Comparison of ENCODE assay signal across 35 cellular contexts in the genomic region with DNA sequence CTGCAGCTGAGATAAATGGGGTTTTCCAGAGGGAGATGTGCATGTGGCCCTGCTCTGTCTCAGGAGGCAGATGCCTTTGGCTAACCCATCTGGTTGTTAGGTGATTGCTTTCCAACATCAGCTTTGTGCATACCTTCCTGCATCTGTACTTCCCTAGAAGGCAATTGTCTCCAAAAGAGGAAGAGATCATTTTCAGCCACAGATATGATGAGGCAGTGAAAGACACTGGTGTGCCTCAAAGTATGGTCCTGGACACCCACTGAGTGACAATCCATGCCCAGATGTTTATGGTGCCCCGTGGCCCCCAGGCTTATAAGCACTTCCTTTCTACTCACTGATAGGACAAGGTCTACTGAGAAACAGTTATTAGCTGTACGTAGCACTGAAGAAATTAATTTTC.
"Had no signal": no experiment of that assay in that cellular context is flagged by ENCODE, and none has a peak within 500 bp of the region (broad histone marks: within the 10 kb centered on the region; RNA-seq: fewer than 3 reads in every experiment).

No MANE protein-coding gene starts in this region.

- H3K36me3 Mint-ChIP-seq: activated naive CD8-positive, alpha-beta T cell treated with anti-CD3 and anti-CD28 coated beads for 36 hours had no signal

- H3K9me3 Mint-ChIP-seq: activated naive CD8-positive, alpha-beta T cell treated with anti-CD3 and anti-CD28 coated beads for 36 hours had no signal

- H2AFZ ChIP-seq: PC-9 had no signal

- H3K36me3 ChIP-seq: brain microvascular endothelial cell, colonic mucosa, WERI-Rb-1 had no signal

- H3K4me3 Mint-ChIP-seq: activated CD4-positive, alpha-beta T cell treated with anti-CD3 and anti-CD28 coated beads, Interleukin-2, amount 10 ng/mL, durations not matched to agents 24 days and 14 days; activated CD8-positive, alpha-beta T cell treated with anti-CD3 and anti-CD28 coated beads for 36 hours; activated naive CD8-positive, alpha-beta T cell treated with anti-CD3 and anti-CD28 coated beads for 36 hours; activated T-cell treated with anti-CD3 and anti-CD28 coated beads, Interleukin-2, amount 50 U/mL, for 72 hours; activated T-helper 17 cell treated with anti-CD3 and anti-CD28 coated beads, Interleukin-2, amount 50 U/mL, for 72 hours had no signal

- H3K4me1 ChIP-seq: colonic mucosa had no signal

- H3K4me3 ChIP-seq: colonic mucosa, PC-9 had no signal

- H3K4me1 Mint-ChIP-seq: activated CD4-positive, alpha-beta T cell treated with anti-CD3 and anti-CD28 coated beads, Interleukin-2, amount 10 ng/mL, durations not matched to agents 24 days and 14 days; activated naive CD8-positive, alpha-beta T cell treated with anti-CD3 and anti-CD28 coated beads for 36 hours; activated T-helper 17 cell treated with anti-CD3 and anti-CD28 coated beads, Interleukin-2, amount 50 U/mL, for 72 hours had no signal

- H3K27ac ChIP-seq: brain microvascular endothelial cell, colonic mucosa, PC-9, RWPE1, WERI-Rb-1 had no signal

- H3K9me3 ChIP-seq: colonic mucosa had no signal

- H3K27me3 Mint-ChIP-seq: activated CD4-positive, alpha-beta T cell treated with anti-CD3 and anti-CD28 coated beads, Interleukin-2, amount 10 ng/mL, durations not matched to agents 24 days and 14 days had no signal

- H3K4me2 ChIP-seq: PC-9 had no signal

- DNase-seq: activated CD4-positive, alpha-beta T cell treated with anti-CD3 and anti-CD28 coated beads, Interleukin-2, amount 10 ng/mL, durations not matched to agents 24 days and 14 days; activated CD4-positive, alpha-beta T cell treated with anti-CD3 and anti-CD28 coated beads, Interleukin-2, amount 50 U/mL, for 4 hours; activated CD8-positive, alpha-beta T cell treated with anti-CD3 and anti-CD28 coated beads for 36 hours; activated effector memory CD4-positive, alpha-beta T cell treated with anti-CD3 and anti-CD28 coated beads, Interleukin-2, amount 50 U/mL, for 16 hours; activated naive CD4-positive, alpha-beta T cell; activated naive CD4-positive, alpha-beta T cell treated with anti-CD3 and anti-CD28 coated beads, Interleukin-2, amount 50 U/mL, for 16 hours; activated naive CD8-positive, alpha-beta T cell treated with anti-CD3 and anti-CD28 coated beads for 36 hours; activated T-cell treated with anti-CD3 and anti-CD28 coated beads, Interleukin-2, amount 50 U/mL, for 1 hour; activated T-cell treated with anti-CD3 and anti-CD28 coated beads, Interleukin-2, amount 50 U/mL, for 72 hours; amniotic stem cell; aorta; brain microvascular endothelial cell; central memory CD4-positive, alpha-beta T cell; colonic mucosa; NCI-H1092 treated with DMSO at 0.1 percent for 48 hours; NCI-H1417; NCI-H146; NCI-H187 treated with DMSO at 0.1 percent for 48 hours; NCI-H2081 treated with DMSO at 0.1 percent for 48 hours; NCI-H226; NCI-H446 treated with DMSO at 0.1 percent for 48 hours; NCI-H524; NCI-H69; NCI-H82; PC-9; SIG-M5; SW 1271; T-helper 1 cell; T-helper 2 cell; T-helper 9 cell; WERI-Rb-1 had no signal

- ATAC-seq: activated CD8-positive, alpha-beta T cell treated with anti-CD3 and anti-CD28 coated beads for 36 hours; activated T-cell treated with anti-CD3 and anti-CD28 coated beads, Interleukin-2, amount 50 U/mL, for 72 hours; activated T-helper 17 cell treated with anti-CD3 and anti-CD28 coated beads, Interleukin-2, amount 50 U/mL, for 72 hours; Right ventricle myocardium inferior; SK-N-SH treated with all-trans-retinoic acid at 6 μM for 48 hours had no signal

- H3K27me3 ChIP-seq: brain microvascular endothelial cell, colonic mucosa had no signal

- H3K27ac Mint-ChIP-seq: activated CD4-positive, alpha-beta T cell treated with anti-CD3 and anti-CD28 coated beads, Interleukin-2, amount 10 ng/mL, durations not matched to agents 24 days and 14 days; activated CD8-positive, alpha-beta T cell treated with anti-CD3 and anti-CD28 coated beads for 36 hours; activated naive CD8-positive, alpha-beta T cell treated with anti-CD3 and anti-CD28 coated beads for 36 hours; activated T-cell treated with anti-CD3 and anti-CD28 coated beads, Interleukin-2, amount 50 U/mL, for 72 hours; activated T-helper 17 cell treated with anti-CD3 and anti-CD28 coated beads, Interleukin-2, amount 50 U/mL, for 72 hours had no signal
